Comparison of ENCODE assay signal across 20 cellular contexts in the genomic region with DNA sequence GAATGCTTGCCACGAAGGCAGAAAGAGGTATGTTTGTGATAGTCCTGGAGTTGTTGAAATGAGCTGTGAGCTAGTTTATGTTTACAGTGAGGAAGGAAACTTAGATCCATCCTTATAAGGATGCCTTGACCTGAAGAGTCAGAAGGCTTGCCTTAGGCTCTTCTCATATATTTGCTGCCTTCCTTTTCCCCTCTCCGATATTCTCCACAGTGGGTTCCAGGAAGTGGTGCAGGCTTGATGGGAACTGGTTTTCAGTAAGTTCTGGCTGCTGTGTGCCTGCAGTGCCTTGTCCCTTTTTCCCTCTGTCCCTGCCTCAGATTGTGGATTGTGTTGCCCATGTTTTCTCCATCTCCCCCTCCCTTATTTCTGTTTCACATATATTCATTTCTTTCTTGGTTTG.
"Had no signal": no experiment of that assay in that cellular context is flagged by ENCODE, and none has a peak within 500 bp of the region (broad histone marks: within the 10 kb centered on the region; RNA-seq: fewer than 3 reads in every experiment).

No MANE protein-coding gene starts in this region.

- H3K9me3 Mint-ChIP-seq: activated CD4-positive, alpha-beta T cell treated with anti-CD3 and anti-CD28 coated beads, Interleukin-2, amount 10 ng/mL, durations not matched to agents 24 days and 14 days; activated CD8-positive, alpha-beta T cell treated with anti-CD3 and anti-CD28 coated beads for 36 hours; activated naive CD8-positive, alpha-beta T cell treated with anti-CD3 and anti-CD28 coated beads for 36 hours; activated T-helper 17 cell treated with anti-CD3 and anti-CD28 coated beads, Interleukin-2, amount 50 U/mL, for 72 hours; endodermal cell had no signal

- H3K27me3 ChIP-seq: cardiac muscle cell, dorsolateral prefrontal cortex, neutrophil, sigmoid colon, upper lobe of right lung had no signal

- ATAC-seq: activated CD8-positive, alpha-beta T cell treated with anti-CD3 and anti-CD28 coated beads for 36 hours; activated T-helper 17 cell treated with anti-CD3 and anti-CD28 coated beads, Interleukin-2, amount 50 U/mL, for 72 hours; left ventricle myocardium superior; naive thymus-derived CD8-positive, alpha-beta T cell; stimulated activated naive B cell treated with anti-CD40 and anti-IgM and Interleukin-4, amounts not matched to agents 10 μg/mL and 1 μg/mL and 100 μg/mL, for 72 hours; upper lobe of right lung had no signal

- H3K36me3 ChIP-seq: cardiac muscle cell, neutrophil, sigmoid colon, thoracic aorta, upper lobe of right lung had no signal

- H3K4me3 Mint-ChIP-seq: activated CD4-positive, alpha-beta T cell treated with anti-CD3 and anti-CD28 coated beads, Interleukin-2, amount 10 ng/mL, durations not matched to agents 24 days and 14 days; activated CD8-positive, alpha-beta T cell treated with anti-CD3 and anti-CD28 coated beads for 36 hours; activated naive CD8-positive, alpha-beta T cell treated with anti-CD3 and anti-CD28 coated beads for 36 hours; activated T-helper 17 cell treated with anti-CD3 and anti-CD28 coated beads, Interleukin-2, amount 50 U/mL, for 72 hours; endodermal cell; naive thymus-derived CD8-positive, alpha-beta T cell; stimulated activated naive B cell treated with anti-CD40 and anti-IgM and Interleukin-4, amounts not matched to agents 10 μg/mL and 1 μg/mL and 100 μg/mL, for 72 hours had no signal

- H3K4me1 Mint-ChIP-seq: activated CD4-positive, alpha-beta T cell treated with anti-CD3 and anti-CD28 coated beads, Interleukin-2, amount 10 ng/mL, durations not matched to agents 24 days and 14 days; activated naive CD8-positive, alpha-beta T cell treated with anti-CD3 and anti-CD28 coated beads for 36 hours; activated T-helper 17 cell treated with anti-CD3 and anti-CD28 coated beads, Interleukin-2, amount 50 U/mL, for 72 hours had no signal

- H3K27me3 Mint-ChIP-seq: activated CD4-positive, alpha-beta T cell treated with anti-CD3 and anti-CD28 coated beads, Interleukin-2, amount 10 ng/mL, durations not matched to agents 24 days and 14 days; activated CD8-positive, alpha-beta T cell treated with anti-CD3 and anti-CD28 coated beads for 36 hours; activated naive CD8-positive, alpha-beta T cell treated with anti-CD3 and anti-CD28 coated beads for 36 hours; activated T-helper 17 cell treated with anti-CD3 and anti-CD28 coated beads, Interleukin-2, amount 50 U/mL, for 72 hours; naive thymus-derived CD8-positive, alpha-beta T cell; stimulated activated naive B cell treated with anti-CD40 and anti-IgM and Interleukin-4, amounts not matched to agents 10 μg/mL and 1 μg/mL and 100 μg/mL, for 72 hours had no signal

- H3K27ac Mint-ChIP-seq: activated CD4-positive, alpha-beta T cell treated with anti-CD3 and anti-CD28 coated beads, Interleukin-2, amount 10 ng/mL, durations not matched to agents 24 days and 14 days; activated CD8-positive, alpha-beta T cell treated with anti-CD3 and anti-CD28 coated beads for 36 hours; activated naive CD8-positive, alpha-beta T cell treated with anti-CD3 and anti-CD28 coated beads for 36 hours; activated T-helper 17 cell treated with anti-CD3 and anti-CD28 coated beads, Interleukin-2, amount 50 U/mL, for 72 hours; endodermal cell; stimulated activated naive B cell treated with anti-CD40 and anti-IgM and Interleukin-4, amounts not matched to agents 10 μg/mL and 1 μg/mL and 100 μg/mL, for 72 hours had no signal

- H3K4me3 ChIP-seq: cardiac muscle cell, dorsolateral prefrontal cortex, sigmoid colon, thoracic aorta, upper lobe of right lung had no signal

- DNase-seq: activated CD4-positive, alpha-beta T cell treated with anti-CD3 and anti-CD28 coated beads, Interleukin-2, amount 10 ng/mL, durations not matched to agents 24 days and 14 days; activated CD8-positive, alpha-beta T cell treated with anti-CD3 and anti-CD28 coated beads for 36 hours; activated naive CD4-positive, alpha-beta T cell; activated naive CD8-positive, alpha-beta T cell treated with anti-CD3 and anti-CD28 coated beads for 36 hours; activated T-cell treated with anti-CD3 and anti-CD28 coated beads, Interleukin-2, amount 50 U/mL, for 1 hour; amniotic stem cell; dorsolateral prefrontal cortex; endodermal cell; left ventricle myocardium superior; naive thymus-derived CD8-positive, alpha-beta T cell; posterior cingulate gyrus; sigmoid colon; stimulated activated CD4-positive, alpha-beta T cell treated with anti-CD3 and anti-CD28 coated beads, Interleukin-4, amount 100 ng/mL, for 24 hours; stimulated activated naive B cell treated with anti-CD40 and anti-IgM and Interleukin-4, amounts not matched to agents 10 μg/mL and 1 μg/mL and 100 μg/mL, for 72 hours; T-helper 9 cell; upper lobe of right lung had no signal
